ENCODE assay signal across 30 cellular contexts in genomic region chr21:33861125-33861524, GRCh38.
"Had no signal": no experiment of that assay in that cellular context is flagged by ENCODE, and none has a peak within 500 bp of the region (broad histone marks: within the 10 kb centered on the region; RNA-seq: fewer than 3 reads in every experiment).

No MANE protein-coding gene starts in this region.

- ATAC-seq: activated naive CD4-positive, alpha-beta T cell treated with anti-CD3 and anti-CD28 coated beads, Interleukin-2, amount 50 U/mL, for 72 hours; activated T-cell treated with anti-CD3 and anti-CD28 coated beads, Interleukin-2, amount 50 U/mL, for 72 hours; effector memory CD8-positive, alpha-beta T cell; foreskin keratinocyte; gastrocnemius medialis; heart right ventricle; WTC11 had no signal

- H3K4me1 ChIP-seq: breast epithelium, foreskin keratinocyte had no signal

- DNase-seq: activated CD4-positive, alpha-beta memory T cell treated with anti-CD3 and anti-CD28 coated beads, Interleukin-2, amount 10 ng/mL, durations not matched to agents 7 days and 5 days; activated CD4-positive, alpha-beta T cell treated with anti-CD3 and anti-CD28 coated beads for 1 hour; activated CD4-positive, alpha-beta T cell treated with anti-CD3 and anti-CD28 coated beads for 4 hours; activated CD4-positive, alpha-beta T cell treated with anti-CD3 and anti-CD28 coated beads, Interleukin-2, amount 10 ng/mL, durations not matched to agents 7 days and 5 days; activated CD4-positive, alpha-beta T cell treated with anti-CD3 and anti-CD28 coated beads, Interleukin-2, amount 50 U/mL, for 4 hours; activated CD8-positive, alpha-beta memory T cell treated with anti-CD3 and anti-CD28 coated beads, Interleukin-2, amount 50 U/mL, for 48 hours; activated gamma-delta T cell; activated naive CD4-positive, alpha-beta T cell; activated naive CD4-positive, alpha-beta T cell treated with anti-CD3 and anti-CD28 coated beads, Interleukin-2, amount 10 ng/mL, durations not matched to agents 7 days and 5 days; activated naive CD8-positive, alpha-beta T cell treated with anti-CD3 and anti-CD28 coated beads, Interleukin-2, amount 10 ng/mL, durations not matched to agents 7 days and 5 days; activated T-cell treated with anti-CD3 and anti-CD28 coated beads for 4 hours; activated T-cell treated with anti-CD3 and anti-CD28 coated beads, Interleukin-2, amount 50 U/mL, for 24 hours; activated T-cell treated with anti-CD3 and anti-CD28 coated beads, Interleukin-2, amount 50 U/mL, for 72 hours; central memory CD4-positive, alpha-beta T cell; cerebellar nuclear complex; dermis blood vessel endothelial cell; effector CD4-positive, alpha-beta T cell; effector memory CD8-positive, alpha-beta T cell; erythroblast; foreskin keratinocyte; gastrocnemius medialis; heart right ventricle; T-helper 2 cell had no signal

- H3K27ac ChIP-seq: ascending aorta, breast epithelium, cardiac muscle cell, coronary artery, esophagus muscularis mucosa, foreskin keratinocyte, gastrocnemius medialis, heart right ventricle had no signal

- H3K4me3 ChIP-seq: ascending aorta, breast epithelium, cardiac muscle cell, coronary artery, esophagus muscularis mucosa, gastrocnemius medialis, heart right ventricle had no signal

- H3K9me3 ChIP-seq: ascending aorta, breast epithelium, esophagus muscularis mucosa, gastrocnemius medialis, heart right ventricle had no signal

- H3K36me3 ChIP-seq: ascending aorta, breast epithelium, cardiac muscle cell, esophagus muscularis mucosa, gastrocnemius medialis, heart right ventricle had no signal
